8 cellular contexts compared by ENCODE assay signal in genomic region chr3:127628788-127629456, GRCh38. TPM values are rescaled to one million over a fixed set of nuclear protein-coding genes. Genes with fewer than 3 reads are reported as not detected.
A peak's percentile ranks its signal among the peaks of the same experiment; 100 is the strongest.
DNase-seq lines count a peak whose midpoint lies in the region; ATAC-seq and TF ChIP-seq lines count a peak whose summit lies in the region.

Gene PODXL2, plus strand, starts transcription at chr3:127629185. Its CDS starts 35 bp downstream, at chr3:127629220.

- no peak within 1 kb of the TSS for H3K27ac ChIP-seq in AG04450 (ENCODE audit: low read depth, low read length)

- H3K9me3 Mint-ChIP-seq in mesothelial cell of epicardium = no peaks in the 10 kb centered on the region

- H3K27me3 Mint-ChIP-seq in mesothelial cell of epicardium (ENCODE audit: low read depth) = peaks cover 65% of the 10 kb centered on the region

- H3K27me3 ChIP-seq in AG04450 (ENCODE audit: control insufficient read depth, insufficient read depth, low read length) = peaks cover 40% of the 10 kb centered on the region

- peak; percentile 38 for ATAC-seq in stimulated activated naive CD8-positive, alpha-beta T cell treated with anti-CD3 and anti-CD28 coated beads, Interleukin-15, Interleukin-2, amounts not matched to agents 100 U/mL and 50 U/mL, for 24 hours
- no peak for ATAC-seq in GM18511 (IDR thresholded peaks at IDR 0.05; ENCODE audit: unreplicated experiment)

- CTCF ChIA-PET in AG04450 (lab: Charles Lee) = interaction anchor here (0.9 kb wide), 1 partner anchor 54 kb away, joined by 5 read pairs; no protein-coding TSS in a partner anchor

- POLR2A ChIA-PET in AG04450 (lab: Yijun Ruan, JAX) = no interaction called here

- in situ Hi-C loops in GM13976 (cut with MboI; ENCODE audit: low sequenced_read_pairs, unreplicated experiment) = no loop called here

- no peak within 1 kb of the TSS for H3K27ac Mint-ChIP-seq in mesothelial cell of epicardium

- peaks cover 6% of the 10 kb centered on the region; the same call in 1 of the 2 replicates for H3K9me3 ChIP-seq in AG04450 (ENCODE audit: control insufficient read depth, insufficient read depth, low read length)

- peaks cover 30% of the 10 kb centered on the region for H3K4me1 Mint-ChIP-seq in mesothelial cell of epicardium

- H3K4me3 Mint-ChIP-seq in mesothelial cell of epicardium = peak within 1 kb of the TSS; percentile 68

- no peaks in the 10 kb centered on the region for H3K36me3 Mint-ChIP-seq in mesothelial cell of epicardium

- H3K4me3 ChIP-seq in AG04450 (ENCODE audit: low read depth, low read length) = peak within 1 kb of the TSS; percentile 53

- no peak for TF ChIP-seq CTCF in AG04450 (IDR thresholded peaks at IDR 0.05; ENCODE audit: low read depth, low read length)
- TF ChIP-seq CTCF in GM13976 (IDR thresholded peaks at IDR 0.05; ENCODE audit: borderline replicate concordance, control extremely low read depth, extremely low read depth, insufficient read depth, missing control alignments) = no peak
- TF ChIP-seq CTCF in mesothelial cell of epicardium (IDR thresholded peaks at IDR 0.05; ENCODE audit: unreplicated experiment) = no peak

- DNase-seq in AG04450 (ENCODE audit: low read depth, low spot score) (no peak), GM13976 (ENCODE audit: low spot score) (peak; percentile 81), NCI-H1105 treated with DMSO at 0.1 percent for 48 hours (lab: John Stamatoyannopoulos, UW) (peak; percentile 64), epidermal melanocyte (ENCODE audit: insufficient read length, low spot score) (peak; percentile 46), mesothelial cell of epicardium (ENCODE audit: low spot score in 2 of 2, unreplicated experiment in 2 of 2) (peak; percentile 56 to 74)
- peak; percentile 18 to 21 for DNase-seq in activated CD4-positive, alpha-beta T cell treated with anti-CD3 and anti-CD28 coated beads, Interleukin-2, amount 50 U/mL, for 4 hours
- peak; percentile 43 for DNase-seq in stimulated activated naive CD8-positive, alpha-beta T cell treated with anti-CD3 and anti-CD28 coated beads, Interleukin-15, Interleukin-2, amounts not matched to agents 100 U/mL and 50 U/mL, for 24 hours

RNA-seq across cellular contexts. Expression of gene PODXL2, which starts in this region (rescaled TPM):
- 1.5 and 1.9 TPM in 2 replicates for polyA plus RNA-seq in AG04450 (2011; rRNA removed)
- 0.32 and 0.39 TPM in 2 replicates for polyA minus RNA-seq in AG04450 (2011; rRNA and poly(A)+ RNA removed)
- 25.5 to 29.7 TPM (median 27.1 TPM) in 3 replicates for total RNA-seq in mesothelial cell of epicardium
